In genomic region chr7:142807855-142808460, GRCh38 we compare ENCODE assay signal across 10 cellular contexts. TPM values are rescaled to one million over a fixed set of nuclear protein-coding genes. Genes with fewer than 3 reads are reported as not detected.
DNase-seq lines count a peak whose midpoint lies in the region; ATAC-seq and TF ChIP-seq lines count a peak whose summit lies in the region.
"Had no signal": no experiment of that assay in that cellular context is flagged by ENCODE, and none has a peak within 500 bp of the region (broad histone marks: within the 10 kb centered on the region; RNA-seq: fewer than 3 reads in every experiment).

No MANE protein-coding gene starts in this region.

- peaks cover 84% of the 10 kb centered on the region for H3K79me2 ChIP-seq in DND-41 (ENCODE audit: insufficient read depth, low read length)

- DNase-seq in DND-41 (peak; percentile 60), immature natural killer cell (peak; percentile 78 to 79 (median 79)), amygdala (lab: John Stamatoyannopoulos, UW) (no peak), NCI-H146 treated with DMSO at 0.1 percent for 48 hours (lab: John Stamatoyannopoulos, UW; ENCODE audit: unreplicated experiment) (no peak), AG08396 (ENCODE audit: low spot score) (no peak)
- DNase-seq in activated CD4-positive, alpha-beta T cell treated with anti-CD3 and anti-CD28 coated beads for 48 hours = peak; percentile 65
- DNase-seq: hippocampal formation, NCI-H524 treated with DMSO at 0.1 percent for 48 hours had no signal

- H3K9me3 ChIP-seq in DND-41 (ENCODE audit: insufficient read depth, low read length, severe bottlenecking) = no peaks in the 10 kb centered on the region

- no peak overlapping the region for H2AFZ ChIP-seq in DND-41 (ENCODE audit: low read depth, low read length)

- H3K4me1 ChIP-seq in DND-41 (ENCODE audit: insufficient read depth, low read length) = peaks cover 97% of the 10 kb centered on the region

- no peaks in the 10 kb centered on the region for H4K20me1 ChIP-seq in DND-41 (ENCODE audit: insufficient read depth, low read length)

- H3K9me3 Mint-ChIP-seq in immature natural killer cell = no peaks in the 10 kb centered on the region

- H3K27ac Mint-ChIP-seq in immature natural killer cell = peak overlapping the region; percentile 97 to 100 (median 100)

- peak overlapping the region; percentile 99 for H3K9ac ChIP-seq in DND-41 (ENCODE audit: low read depth, low read length)

- peaks cover 11% of the 10 kb centered on the region for H3K36me3 ChIP-seq in DND-41 (ENCODE audit: insufficient read depth, low read length)

- H3K4me1 Mint-ChIP-seq in immature natural killer cell = peaks cover 86% of the 10 kb centered on the region in 2 donors

- peak overlapping the region; percentile 47 for H3K4me2 ChIP-seq in DND-41 (ENCODE audit: insufficient read depth, low read length)

- no peak for TF ChIP-seq CTCF in DND-41 (IDR thresholded peaks at IDR 0.05; ENCODE audit: borderline replicate concordance, extremely low read depth, low read length, poor library complexity, severe bottlenecking)

- peak overlapping the region; percentile 59 to 82 (median 73) for H3K4me3 Mint-ChIP-seq in immature natural killer cell

- ATAC-seq in DND-41 (ENCODE audit: insufficient read depth, low read depth) = no peak
- peak; percentile 18 for ATAC-seq in HG02852 (IDR thresholded peaks at IDR 0.05; ENCODE audit: unreplicated experiment)
- no peak for ATAC-seq in HG03097 (IDR thresholded peaks at IDR 0.05; ENCODE audit: low FRiP score, unreplicated experiment)

- peaks cover 13 to 33% (median 14%) of the 10 kb centered on the region in 3 donors for H3K27me3 Mint-ChIP-seq in immature natural killer cell (ENCODE audit: low read depth in 3 of 3)

- peak overlapping the region in 1 of 2 experiments; percentile 31; a peak in 2 of 4 replicates for H3K4me3 ChIP-seq in DND-41 (ENCODE audit: low read depth in 1 of 2, low read length in 2 of 2)

- H3K36me3 Mint-ChIP-seq in immature natural killer cell = peaks cover 12 to 21% (median 20%) of the 10 kb centered on the region in 3 donors

- H3K27me3 ChIP-seq in DND-41 (ENCODE audit: insufficient read depth, low read length, poor library complexity) = no peaks in the 10 kb centered on the region

- peak overlapping the region; percentile 97 for H3K27ac ChIP-seq in DND-41 (ENCODE audit: low read length)

RNA-seq across cellular contexts. Expression of gene PRSS2, which starts 37.2 kb away (rescaled TPM):
- polyA plus RNA-seq in immature natural killer cell = not detected

RNA-seq across cellular contexts. Expression of gene EPHB6, which starts 46.9 kb away (rescaled TPM):
- 1 to 10 TPM; 2.4 to 3.8 (median 2.6) TPM for polyA plus RNA-seq in immature natural killer cell

RNA-seq across cellular contexts. Expression of gene PRSS1, which starts 58.7 kb away (rescaled TPM):
- under 1 TPM in 1 of 3 donors, not detected in 2; 0.13 TPM for polyA plus RNA-seq in immature natural killer cell

Comparison
In these comparisons a context has a peak if more than half of its experiments do, and no peak if none do; other contexts are left out.
1. DNase-seq: peak in DND-41 (single experiment), activated CD4-positive, alpha-beta T cell treated with anti-CD3 and anti-CD28 coated beads for 48 hours (single experiment) and immature natural killer cell (3 of 3); none in amygdala (0 of 56), NCI-H146 treated with DMSO at 0.1 percent for 48 hours (single experiment) and AG08396 (single experiment).